ENCODE assay signal across 22 cellular contexts in genomic region chr20:33191484-33191883, GRCh38. TPM values are rescaled to one million over a fixed set of nuclear protein-coding genes. Genes with fewer than 3 reads are reported as not detected.
"Had no signal": no experiment of that assay in that cellular context is flagged by ENCODE, and none has a peak within 500 bp of the region (broad histone marks: within the 10 kb centered on the region; RNA-seq: fewer than 3 reads in every experiment).

No MANE protein-coding gene starts in this region.

- H3K27ac ChIP-seq: brain microvascular endothelial cell, foreskin keratinocyte, left lung, neural progenitor cell, upper lobe of right lung, WERI-Rb-1 had no signal

- H3K9me3 ChIP-seq: left lung, upper lobe of right lung had no signal

- H3K36me3 ChIP-seq: brain microvascular endothelial cell, left lung, neural progenitor cell, upper lobe of right lung, WERI-Rb-1 had no signal

- DNase-seq: activated CD4-positive, alpha-beta T cell treated with anti-CD3 and anti-CD28 coated beads, Interleukin-2, amount 10 ng/mL, durations not matched to agents 7 days and 5 days; activated CD4-positive, CD25-positive, alpha-beta regulatory T cell treated with anti-CD3 and anti-CD28 coated beads, Interleukin-2, amount 50 U/mL, for 72 hours; activated CD8-positive, alpha-beta memory T cell treated with anti-CD3 and anti-CD28 coated beads, Interleukin-2, amount 10 ng/mL, durations not matched to agents 7 days and 5 days; activated CD8-positive, alpha-beta T cell treated with anti-CD3 and anti-CD28 coated beads for 36 hours; activated T-cell treated with anti-CD3 and anti-CD28 coated beads for 4 hours; aorta; brain microvascular endothelial cell; caudate nucleus; effector CD4-positive, alpha-beta T cell; foreskin keratinocyte; left lung; mammary epithelial cell; naive thymus-derived CD8-positive, alpha-beta T cell; retina; stimulated activated CD4-positive, alpha-beta T cell treated with anti-CD3 and anti-CD28 coated beads, Interleukin-4, amount 100 ng/mL, for 4 hours; stimulated activated naive CD8-positive, alpha-beta T cell treated with anti-CD3 and anti-CD28 coated beads, Interleukin-15, Interleukin-2, amounts not matched to agents 100 U/mL and 50 U/mL, for 24 hours; upper lobe of right lung; WERI-Rb-1 had no signal

- H3K4me1 ChIP-seq: foreskin keratinocyte, neural progenitor cell, upper lobe of right lung had no signal

- H3K4me3 ChIP-seq: left lung, neural progenitor cell, upper lobe of right lung had no signal

- ATAC-seq: activated CD8-positive, alpha-beta memory T cell treated with anti-CD3 and anti-CD28 coated beads, Interleukin-2, amount 10 ng/mL, durations not matched to agents 7 days and 5 days; activated CD8-positive, alpha-beta T cell treated with anti-CD3 and anti-CD28 coated beads for 36 hours; activated naive CD4-positive, alpha-beta T cell treated with anti-CD3 and anti-CD28 coated beads, Interleukin-2, amount 50 U/mL, for 72 hours; foreskin keratinocyte; left lung; naive thymus-derived CD8-positive, alpha-beta T cell; stimulated activated naive CD8-positive, alpha-beta T cell treated with anti-CD3 and anti-CD28 coated beads, Interleukin-15, Interleukin-2, amounts not matched to agents 100 U/mL and 50 U/mL, for 24 hours; upper lobe of right lung had no signal

- H3K27me3 ChIP-seq: brain microvascular endothelial cell, foreskin keratinocyte, upper lobe of right lung had no signal

RNA-seq across cellular contexts. Expression of gene BPIFA2, which starts 23.5 kb away (rescaled TPM):
- polyA plus RNA-seq: adipose tissue; aorta; esophagus; foreskin keratinocyte; mammary epithelial cell; naive thymus-derived CD8-positive, alpha-beta T cell had no signal

RNA-seq across cellular contexts. Expression of gene BPIFA3, which starts 25.7 kb away (rescaled TPM):
- polyA plus RNA-seq: adipose tissue; aorta; esophagus; foreskin keratinocyte; mammary epithelial cell; naive thymus-derived CD8-positive, alpha-beta T cell had no signal

RNA-seq across cellular contexts. Expression of gene BPIFA1, which starts 44.3 kb away (rescaled TPM):
- polyA plus RNA-seq: adipose tissue; aorta; esophagus; foreskin keratinocyte; mammary epithelial cell; naive thymus-derived CD8-positive, alpha-beta T cell had no signal
